In the genomic region with DNA sequence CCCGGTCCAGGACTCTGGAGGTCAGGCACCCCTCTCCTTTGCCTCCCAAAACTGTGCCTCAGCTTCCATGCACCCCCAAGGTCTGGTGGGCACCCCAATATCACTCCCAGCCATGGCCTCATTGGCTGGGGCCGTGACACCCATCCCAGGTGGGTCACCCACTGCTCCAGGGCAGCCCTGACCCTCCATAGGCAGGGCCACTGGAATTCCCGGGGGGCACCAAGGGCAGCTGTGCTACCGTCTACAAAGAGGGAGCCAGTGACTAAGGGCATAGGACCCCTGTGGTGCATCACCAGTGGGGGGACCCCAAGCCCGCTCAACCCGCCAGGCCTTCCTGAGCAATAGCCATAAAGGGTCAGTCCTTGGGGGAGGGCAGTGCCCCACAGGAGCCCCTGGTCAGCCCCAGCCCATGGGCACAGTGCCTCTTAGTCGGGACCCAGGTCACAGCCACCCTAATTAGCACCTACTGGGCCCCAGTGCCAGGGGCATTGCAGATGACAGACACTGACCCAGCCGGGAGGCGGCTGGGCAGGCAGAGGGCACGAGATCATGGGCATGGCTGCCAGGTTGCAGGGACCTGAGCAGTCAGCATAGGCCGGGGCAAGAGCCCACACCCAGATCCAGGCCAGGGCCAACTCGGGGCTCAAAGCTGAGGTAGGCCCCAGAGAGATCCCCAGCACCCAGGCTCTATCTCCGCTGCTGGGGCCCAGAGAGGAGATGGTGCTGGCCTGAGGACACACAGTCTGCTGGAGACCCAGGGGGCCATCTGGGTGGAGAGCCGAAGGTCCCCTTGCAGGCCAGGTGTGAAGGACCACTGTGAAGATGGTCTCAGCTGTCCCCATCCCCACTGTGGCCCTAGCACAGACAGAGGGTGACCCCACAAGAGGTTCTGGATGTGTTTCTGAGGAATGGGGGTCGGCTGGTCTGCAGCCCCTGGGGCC, we compare ENCODE assay signal across 29 cellular contexts. TPM values are rescaled to one million over a fixed set of nuclear protein-coding genes. Genes with fewer than 3 reads are reported as not detected.
A peak's percentile ranks its signal among the peaks of the same experiment; 100 is the strongest.
DNase-seq lines count a peak whose midpoint lies in the region; ATAC-seq and TF ChIP-seq lines count a peak whose summit lies in the region.
"Had no signal": no experiment of that assay in that cellular context is flagged by ENCODE, and none has a peak within 500 bp of the region (broad histone marks: within the 10 kb centered on the region; RNA-seq: fewer than 3 reads in every experiment).

No MANE protein-coding gene starts in this region.

- H3K4me3 Mint-ChIP-seq in activated naive CD4-positive, alpha-beta T cell treated with anti-CD3 and anti-CD28 coated beads, Interleukin-2, amount 10 ng/mL, durations not matched to agents 7 days and 5 days = no peak overlapping the region
- H3K4me3 Mint-ChIP-seq: CD4-positive, alpha-beta T cell; HFFc6 had no signal

- CTCF ChIA-PET in activated naive CD4-positive, alpha-beta T cell treated with anti-CD3 and anti-CD28 coated beads, Interleukin-2, amount 10 ng/mL, durations not matched to agents 7 days and 5 days (lab: Charles Lee) = no interaction called here

- peaks cover 4% of the 10 kb centered on the region for H3K4me1 Mint-ChIP-seq in activated naive CD4-positive, alpha-beta T cell treated with anti-CD3 and anti-CD28 coated beads, Interleukin-2, amount 10 ng/mL, durations not matched to agents 7 days and 5 days

- H3K4me3 ChIP-seq in upper lobe of right lung = no peak overlapping the region
- H3K4me3 ChIP-seq: BLaER1, GM12878, HAP-1, MG63, SJSA1 had no signal

- no peaks in the 10 kb centered on the region for H3K36me3 ChIP-seq in upper lobe of right lung
- H3K36me3 ChIP-seq: BLaER1, HAP-1, MG63, SJSA1 had no signal

- intact Hi-C loops in posterior vena cava (cut with DNase I) (no loop called here), upper lobe of right lung (cut with DNase I) (no loop called here)

- H3K36me3 Mint-ChIP-seq in activated naive CD4-positive, alpha-beta T cell treated with anti-CD3 and anti-CD28 coated beads, Interleukin-2, amount 10 ng/mL, durations not matched to agents 7 days and 5 days = no peaks in the 10 kb centered on the region

- no peak for TF ChIP-seq CTCF in upper lobe of right lung (IDR thresholded peaks at IDR 0.05)

- H3K9me3 Mint-ChIP-seq in activated naive CD4-positive, alpha-beta T cell treated with anti-CD3 and anti-CD28 coated beads, Interleukin-2, amount 10 ng/mL, durations not matched to agents 7 days and 5 days = no peaks in the 10 kb centered on the region
- H3K9me3 Mint-ChIP-seq: CD4-positive, alpha-beta T cell; HFFc6 had no signal

- no peak overlapping the region for H3K27ac Mint-ChIP-seq in activated naive CD4-positive, alpha-beta T cell treated with anti-CD3 and anti-CD28 coated beads, Interleukin-2, amount 10 ng/mL, durations not matched to agents 7 days and 5 days
- H3K27ac Mint-ChIP-seq: CD4-positive, alpha-beta T cell; HFFc6 had no signal

- H3K27me3 Mint-ChIP-seq in activated naive CD4-positive, alpha-beta T cell treated with anti-CD3 and anti-CD28 coated beads, Interleukin-2, amount 10 ng/mL, durations not matched to agents 7 days and 5 days = peaks cover 82% of the 10 kb centered on the region

- H3K4me1 ChIP-seq in upper lobe of right lung = peaks cover 14% of the 10 kb centered on the region
- H3K4me1 ChIP-seq: BLaER1, HAP-1 had no signal

- peaks cover 88% of the 10 kb centered on the region for H3K27me3 ChIP-seq in upper lobe of right lung

- H3K9me3 ChIP-seq in upper lobe of right lung = no peaks in the 10 kb centered on the region
- H3K9me3 ChIP-seq: BLaER1, HAP-1, MG63, SJSA1 had no signal

- H3K27ac ChIP-seq in upper lobe of right lung = no peak overlapping the region
- H3K27ac ChIP-seq: BLaER1, SJSA1 had no signal

- peak; percentile 19 for DNase-seq in activated naive CD4-positive, alpha-beta T cell treated with anti-CD3 and anti-CD28 coated beads, Interleukin-2, amount 10 ng/mL, durations not matched to agents 7 days and 5 days
- DNase-seq in activated naive CD4-positive, alpha-beta T cell treated with Interleukin-2 at 50 U/mL for 16 hours = no peak
- peak; percentile 33 for DNase-seq in left lobe of liver (ENCODE audit: low spot score)
- peak; percentile 78 for DNase-seq in posterior vena cava (ENCODE audit: low spot score)
- peak; percentile 54 for DNase-seq in upper lobe of right lung
- DNase-seq in GM19238 (ENCODE audit: insufficient read length, low spot score) = no peak
- no peak for DNase-seq in epidermal melanocyte (ENCODE audit: insufficient read length, low spot score)
- DNase-seq: COR-L47; GOT3; HFFc6; IMR-90; KG1; NCI-H1105 treated with DMSO at 0.1 percent for 48 hours; NCI-H146; NCI-H1930; NCI-H2107; NCI-H446 treated with DMSO at 0.1 percent for 48 hours; NCI-H526; NCI-H82; NK-92 treated with Interleukin-12 subunit alpha and Interleukin-12 subunit beta, amount 100 ng/mL, for 24 hours had no signal

- ATAC-seq in left lobe of liver (no peak), upper lobe of right lung (no peak), HG03045 (IDR thresholded peaks at IDR 0.05; ENCODE audit: unreplicated experiment) (no peak)

RNA-seq across cellular contexts. Expression of gene ARF1, which starts 19.0 kb away (rescaled TPM):
- total RNA-seq in left lobe of liver = 172 TPM
- total RNA-seq in posterior vena cava = 100 to 1,000 TPM; 300 to 342 TPM
- total RNA-seq in upper lobe of right lung = 397 TPM

RNA-seq across cellular contexts. Expression of gene C1orf35, which starts 39.6 kb away (rescaled TPM):
- total RNA-seq in left lobe of liver (6.9 TPM), posterior vena cava (1 to 10 TPM; 7.8 to 8.0 TPM), upper lobe of right lung (12.5 TPM)

RNA-seq across cellular contexts. Expression of gene MRPL55, which starts 45.6 kb away (rescaled TPM):
- total RNA-seq in left lobe of liver (38.0 TPM), posterior vena cava (10 to 100 TPM; 30.0 to 30.9 TPM), upper lobe of right lung (39.9 TPM)

RNA-seq across cellular contexts. Expression of gene WNT3A, which starts 56.7 kb away (rescaled TPM):
- total RNA-seq in left lobe of liver (not detected), posterior vena cava (not detected), upper lobe of right lung (10.1 TPM)
- total RNA-seq: A172, Daoy, GM12878, HFFc6, IMR-90, SJSA1 had no signal

Comparison
In these comparisons a context has a peak if more than half of its experiments do, and no peak if none do; other contexts are left out.
1. DNase-seq: peak in activated naive CD4-positive, alpha-beta T cell treated with anti-CD3 and anti-CD28 coated beads, Interleukin-2, amount 10 ng/mL, durations not matched to agents 7 days and 5 days (single experiment), left lobe of liver (single experiment), posterior vena cava (single experiment) and upper lobe of right lung (single experiment); none in activated naive CD4-positive, alpha-beta T cell treated with Interleukin-2 at 50 U/mL for 16 hours (single experiment), GM19238 (single experiment) and epidermal melanocyte (single experiment).